In the genomic region with DNA sequence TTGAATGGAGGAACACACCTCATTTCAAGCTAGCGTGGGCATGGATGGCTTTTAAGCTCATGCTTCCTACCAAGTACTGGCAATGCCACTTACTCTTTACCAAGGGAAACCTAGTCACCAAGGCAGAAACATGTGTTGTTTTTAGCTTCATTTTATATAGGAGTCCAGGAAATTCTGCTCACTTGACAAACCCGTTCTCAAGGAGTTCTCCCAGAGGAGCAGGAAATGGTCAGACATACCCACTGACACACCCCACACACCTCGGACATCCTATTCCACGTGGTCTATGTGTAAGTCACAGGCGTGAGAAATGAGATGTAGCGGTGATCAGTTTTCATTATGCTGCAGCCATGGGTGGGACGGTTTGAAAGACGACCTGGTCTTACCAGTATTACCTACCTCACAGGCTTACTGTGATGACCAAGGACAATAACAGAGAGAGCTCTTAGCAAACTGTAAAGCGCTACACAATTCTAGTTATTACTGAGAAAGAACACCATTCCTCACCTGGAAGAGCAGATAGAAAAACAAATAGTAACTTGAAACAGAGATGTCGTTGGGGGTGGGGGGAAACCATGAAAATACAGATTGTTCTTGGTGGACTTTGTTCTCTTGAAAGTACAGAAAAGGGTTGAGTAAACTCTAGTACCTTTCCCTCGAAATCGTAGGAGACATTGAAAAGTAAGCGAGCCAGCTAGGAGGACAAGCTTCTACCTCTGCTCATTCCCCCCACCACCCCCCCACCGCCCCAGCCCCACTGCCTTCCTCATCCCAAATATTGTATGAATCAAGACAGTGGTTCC, we compare ENCODE assay signal across 1 cellular context.
A peak's percentile ranks its signal among the peaks of the same experiment; 100 is the strongest.
TF ChIP-seq lines count a peak whose summit lies in the region.

No MANE protein-coding gene starts in this region.

TF ChIP-seq in HepG2, 621 proteins besides CTCF, POLR2A, EP300 and RAD21 (continued from another document and continues in another):
- TF ChIP-seq, protein P1, sequence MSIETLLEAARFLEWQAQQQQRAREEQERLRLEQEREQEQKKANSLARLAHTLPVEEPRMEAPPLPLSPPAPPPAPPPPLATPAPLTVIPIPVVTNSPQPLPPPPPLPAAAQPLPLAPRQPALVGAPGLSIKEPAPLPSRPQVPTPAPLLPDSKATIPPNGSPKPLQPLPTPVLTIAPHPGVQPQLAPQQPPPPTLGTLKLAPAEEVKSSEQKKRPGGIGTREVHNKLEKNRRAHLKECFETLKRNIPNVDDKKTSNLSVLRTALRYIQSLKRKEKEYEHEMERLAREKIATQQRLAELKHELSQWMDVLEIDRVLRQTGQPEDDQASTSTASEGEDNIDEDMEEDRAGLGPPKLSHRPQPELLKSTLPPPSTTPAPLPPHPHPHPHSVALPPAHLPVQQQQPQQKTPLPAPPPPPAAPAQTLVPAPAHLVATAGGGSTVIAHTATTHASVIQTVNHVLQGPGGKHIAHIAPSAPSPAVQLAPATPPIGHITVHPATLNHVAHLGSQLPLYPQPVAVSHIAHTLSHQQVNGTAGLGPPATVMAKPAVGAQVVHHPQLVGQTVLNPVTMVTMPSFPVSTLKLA (IDR thresholded peaks at IDR 0.05), result peak; percentile 31
- no peak for TF ChIP-seq FOXM1 (CRISPR knock-in tag; IDR thresholded peaks at IDR 0.05)
- TF ChIP-seq, protein P2, sequence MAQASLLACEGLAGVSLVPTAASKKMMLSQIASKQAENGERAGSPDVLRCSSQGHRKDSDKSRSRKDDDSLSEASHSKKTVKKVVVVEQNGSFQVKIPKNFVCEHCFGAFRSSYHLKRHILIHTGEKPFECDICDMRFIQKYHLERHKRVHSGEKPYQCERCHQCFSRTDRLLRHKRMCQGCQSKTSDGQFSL (CRISPR knock-in tag; IDR thresholded peaks at IDR 0.05), result peak; percentile 58; the same call in 1 of the 2 replicates
- 0 out of 2 replicates have a peak, but pooled peaks have one; percentile 22 for TF ChIP-seq ZNF501 (CRISPR knock-in tag; IDR thresholded peaks at IDR 0.05)
- peak; percentile 50; the same call in 1 of the 2 replicates for TF ChIP-seq RCOR2 (CRISPR knock-in tag; IDR thresholded peaks at IDR 0.05)
- TF ChIP-seq, protein P3, sequence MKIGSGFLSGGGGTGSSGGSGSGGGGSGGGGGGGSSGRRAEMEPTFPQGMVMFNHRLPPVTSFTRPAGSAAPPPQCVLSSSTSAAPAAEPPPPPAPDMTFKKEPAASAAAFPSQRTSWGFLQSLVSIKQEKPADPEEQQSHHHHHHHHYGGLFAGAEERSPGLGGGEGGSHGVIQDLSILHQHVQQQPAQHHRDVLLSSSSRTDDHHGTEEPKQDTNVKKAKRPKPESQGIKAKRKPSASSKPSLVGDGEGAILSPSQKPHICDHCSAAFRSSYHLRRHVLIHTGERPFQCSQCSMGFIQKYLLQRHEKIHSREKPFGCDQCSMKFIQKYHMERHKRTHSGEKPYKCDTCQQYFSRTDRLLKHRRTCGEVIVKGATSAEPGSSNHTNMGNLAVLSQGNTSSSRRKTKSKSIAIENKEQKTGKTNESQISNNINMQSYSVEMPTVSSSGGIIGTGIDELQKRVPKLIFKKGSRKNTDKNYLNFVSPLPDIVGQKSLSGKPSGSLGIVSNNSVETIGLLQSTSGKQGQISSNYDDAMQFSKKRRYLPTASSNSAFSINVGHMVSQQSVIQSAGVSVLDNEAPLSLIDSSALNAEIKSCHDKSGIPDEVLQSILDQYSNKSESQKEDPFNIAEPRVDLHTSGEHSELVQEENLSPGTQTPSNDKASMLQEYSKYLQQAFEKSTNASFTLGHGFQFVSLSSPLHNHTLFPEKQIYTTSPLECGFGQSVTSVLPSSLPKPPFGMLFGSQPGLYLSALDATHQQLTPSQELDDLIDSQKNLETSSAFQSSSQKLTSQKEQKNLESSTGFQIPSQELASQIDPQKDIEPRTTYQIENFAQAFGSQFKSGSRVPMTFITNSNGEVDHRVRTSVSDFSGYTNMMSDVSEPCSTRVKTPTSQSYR (CRISPR knock-in tag; IDR thresholded peaks at IDR 0.05; ENCODE audit: borderline replicate concordance), result peak; percentile 95
- TF ChIP-seq, protein P4, sequence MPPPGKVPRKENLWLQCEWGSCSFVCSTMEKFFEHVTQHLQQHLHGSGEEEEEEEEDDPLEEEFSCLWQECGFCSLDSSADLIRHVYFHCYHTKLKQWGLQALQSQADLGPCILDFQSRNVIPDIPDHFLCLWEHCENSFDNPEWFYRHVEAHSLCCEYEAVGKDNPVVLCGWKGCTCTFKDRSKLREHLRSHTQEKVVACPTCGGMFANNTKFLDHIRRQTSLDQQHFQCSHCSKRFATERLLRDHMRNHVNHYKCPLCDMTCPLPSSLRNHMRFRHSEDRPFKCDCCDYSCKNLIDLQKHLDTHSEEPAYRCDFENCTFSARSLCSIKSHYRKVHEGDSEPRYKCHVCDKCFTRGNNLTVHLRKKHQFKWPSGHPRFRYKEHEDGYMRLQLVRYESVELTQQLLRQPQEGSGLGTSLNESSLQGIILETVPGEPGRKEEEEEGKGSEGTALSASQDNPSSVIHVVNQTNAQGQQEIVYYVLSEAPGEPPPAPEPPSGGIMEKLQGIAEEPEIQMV (CRISPR knock-in tag; IDR thresholded peaks at IDR 0.05; ENCODE audit: low read depth), result 0 out of 2 replicates have a peak, but pooled peaks have one; percentile 36
- TF ChIP-seq CEBPG (CRISPR knock-in tag; IDR thresholded peaks at IDR 0.05), result peak; percentile 43; the same call in 1 of the 2 replicates
- peak; percentile 58 for TF ChIP-seq KAT8 (CRISPR knock-in tag; IDR thresholded peaks at IDR 0.05)
- TF ChIP-seq, protein P5, sequence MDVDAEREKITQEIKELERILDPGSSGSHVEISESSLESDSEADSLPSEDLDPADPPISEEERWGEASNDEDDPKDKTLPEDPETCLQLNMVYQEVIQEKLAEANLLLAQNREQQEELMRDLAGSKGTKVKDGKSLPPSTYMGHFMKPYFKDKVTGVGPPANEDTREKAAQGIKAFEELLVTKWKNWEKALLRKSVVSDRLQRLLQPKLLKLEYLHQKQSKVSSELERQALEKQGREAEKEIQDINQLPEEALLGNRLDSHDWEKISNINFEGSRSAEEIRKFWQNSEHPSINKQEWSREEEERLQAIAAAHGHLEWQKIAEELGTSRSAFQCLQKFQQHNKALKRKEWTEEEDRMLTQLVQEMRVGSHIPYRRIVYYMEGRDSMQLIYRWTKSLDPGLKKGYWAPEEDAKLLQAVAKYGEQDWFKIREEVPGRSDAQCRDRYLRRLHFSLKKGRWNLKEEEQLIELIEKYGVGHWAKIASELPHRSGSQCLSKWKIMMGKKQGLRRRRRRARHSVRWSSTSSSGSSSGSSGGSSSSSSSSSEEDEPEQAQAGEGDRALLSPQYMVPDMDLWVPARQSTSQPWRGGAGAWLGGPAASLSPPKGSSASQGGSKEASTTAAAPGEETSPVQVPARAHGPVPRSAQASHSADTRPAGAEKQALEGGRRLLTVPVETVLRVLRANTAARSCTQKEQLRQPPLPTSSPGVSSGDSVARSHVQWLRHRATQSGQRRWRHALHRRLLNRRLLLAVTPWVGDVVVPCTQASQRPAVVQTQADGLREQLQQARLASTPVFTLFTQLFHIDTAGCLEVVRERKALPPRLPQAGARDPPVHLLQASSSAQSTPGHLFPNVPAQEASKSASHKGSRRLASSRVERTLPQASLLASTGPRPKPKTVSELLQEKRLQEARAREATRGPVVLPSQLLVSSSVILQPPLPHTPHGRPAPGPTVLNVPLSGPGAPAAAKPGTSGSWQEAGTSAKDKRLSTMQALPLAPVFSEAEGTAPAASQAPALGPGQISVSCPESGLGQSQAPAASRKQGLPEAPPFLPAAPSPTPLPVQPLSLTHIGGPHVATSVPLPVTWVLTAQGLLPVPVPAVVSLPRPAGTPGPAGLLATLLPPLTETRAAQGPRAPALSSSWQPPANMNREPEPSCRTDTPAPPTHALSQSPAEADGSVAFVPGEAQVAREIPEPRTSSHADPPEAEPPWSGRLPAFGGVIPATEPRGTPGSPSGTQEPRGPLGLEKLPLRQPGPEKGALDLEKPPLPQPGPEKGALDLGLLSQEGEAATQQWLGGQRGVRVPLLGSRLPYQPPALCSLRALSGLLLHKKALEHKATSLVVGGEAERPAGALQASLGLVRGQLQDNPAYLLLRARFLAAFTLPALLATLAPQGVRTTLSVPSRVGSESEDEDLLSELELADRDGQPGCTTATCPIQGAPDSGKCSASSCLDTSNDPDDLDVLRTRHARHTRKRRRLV (CRISPR knock-in tag; IDR thresholded peaks at IDR 0.05), result peak; percentile 60
- peak; percentile 69; the same call in 1 of the 2 replicates for TF ChIP-seq PHF21A (CRISPR knock-in tag; IDR thresholded peaks at IDR 0.05)
- TF ChIP-seq, protein P6, sequence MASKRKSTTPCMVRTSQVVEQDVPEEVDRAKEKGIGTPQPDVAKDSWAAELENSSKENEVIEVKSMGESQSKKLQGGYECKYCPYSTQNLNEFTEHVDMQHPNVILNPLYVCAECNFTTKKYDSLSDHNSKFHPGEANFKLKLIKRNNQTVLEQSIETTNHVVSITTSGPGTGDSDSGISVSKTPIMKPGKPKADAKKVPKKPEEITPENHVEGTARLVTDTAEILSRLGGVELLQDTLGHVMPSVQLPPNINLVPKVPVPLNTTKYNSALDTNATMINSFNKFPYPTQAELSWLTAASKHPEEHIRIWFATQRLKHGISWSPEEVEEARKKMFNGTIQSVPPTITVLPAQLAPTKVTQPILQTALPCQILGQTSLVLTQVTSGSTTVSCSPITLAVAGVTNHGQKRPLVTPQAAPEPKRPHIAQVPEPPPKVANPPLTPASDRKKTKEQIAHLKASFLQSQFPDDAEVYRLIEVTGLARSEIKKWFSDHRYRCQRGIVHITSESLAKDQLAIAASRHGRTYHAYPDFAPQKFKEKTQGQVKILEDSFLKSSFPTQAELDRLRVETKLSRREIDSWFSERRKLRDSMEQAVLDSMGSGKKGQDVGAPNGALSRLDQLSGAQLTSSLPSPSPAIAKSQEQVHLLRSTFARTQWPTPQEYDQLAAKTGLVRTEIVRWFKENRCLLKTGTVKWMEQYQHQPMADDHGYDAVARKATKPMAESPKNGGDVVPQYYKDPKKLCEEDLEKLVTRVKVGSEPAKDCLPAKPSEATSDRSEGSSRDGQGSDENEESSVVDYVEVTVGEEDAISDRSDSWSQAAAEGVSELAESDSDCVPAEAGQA (IDR thresholded peaks at IDR 0.05; ENCODE audit: low read depth), result no peak; the same call in 1 of the 2 replicates
- TF ChIP-seq, protein P6 (CRISPR knock-in tag; IDR thresholded peaks at IDR 0.05; ENCODE audit: borderline replicate concordance), result no peak
- 0 out of 2 replicates have a peak, but pooled peaks have one; percentile 34 for TF ChIP-seq SP4 (CRISPR knock-in tag; IDR thresholded peaks at IDR 0.05)
- TF ChIP-seq GTF3A (CRISPR knock-in tag; conservative IDR thresholded peaks at IDR 0.05), result 0 out of 2 replicates have a peak, but pooled peaks have one; percentile 47
- TF ChIP-seq BRD4 (CRISPR knock-in tag; IDR thresholded peaks at IDR 0.05), result no peak
- TF ChIP-seq HNF4A (CRISPR knock-in tag; IDR thresholded peaks at IDR 0.05), result peak; percentile 87
- TF ChIP-seq PHF20 (CRISPR knock-in tag; IDR thresholded peaks at IDR 0.05), result peak; percentile 49; the same call in 1 of the 2 replicates
- TF ChIP-seq SIX1 (CRISPR knock-in tag; IDR thresholded peaks at IDR 0.05; ENCODE audit: borderline replicate concordance), result peak; percentile 82
- TF ChIP-seq, protein P7, sequence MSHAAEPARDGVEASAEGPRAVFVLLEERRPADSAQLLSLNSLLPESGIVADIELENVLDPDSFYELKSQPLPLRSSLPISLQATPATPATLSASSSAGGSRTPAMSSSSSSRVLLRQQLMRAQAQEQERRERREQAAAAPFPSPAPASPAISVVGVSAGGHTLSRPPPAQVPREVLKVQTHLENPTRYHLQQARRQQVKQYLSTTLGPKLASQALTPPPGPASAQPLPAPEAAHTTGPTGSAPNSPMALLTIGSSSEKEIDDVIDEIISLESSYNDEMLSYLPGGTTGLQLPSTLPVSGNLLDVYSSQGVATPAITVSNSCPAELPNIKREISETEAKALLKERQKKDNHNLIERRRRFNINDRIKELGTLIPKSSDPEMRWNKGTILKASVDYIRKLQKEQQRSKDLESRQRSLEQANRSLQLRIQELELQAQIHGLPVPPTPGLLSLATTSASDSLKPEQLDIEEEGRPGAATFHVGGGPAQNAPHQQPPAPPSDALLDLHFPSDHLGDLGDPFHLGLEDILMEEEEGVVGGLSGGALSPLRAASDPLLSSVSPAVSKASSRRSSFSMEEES (CRISPR knock-in tag; IDR thresholded peaks at IDR 0.05), result 0 out of 2 replicates have a peak, but pooled peaks have one; percentile 16
- 0 out of 2 replicates have a peak, but pooled peaks have one; percentile 55 for TF ChIP-seq ZZZ3 (CRISPR knock-in tag; IDR thresholded peaks at IDR 0.05; ENCODE audit: borderline replicate concordance)
- 0 out of 2 replicates have a peak, but pooled peaks have one; percentile 55 for TF ChIP-seq ZNF678 (CRISPR knock-in tag; IDR thresholded peaks at IDR 0.05)
- TF ChIP-seq, protein P8, sequence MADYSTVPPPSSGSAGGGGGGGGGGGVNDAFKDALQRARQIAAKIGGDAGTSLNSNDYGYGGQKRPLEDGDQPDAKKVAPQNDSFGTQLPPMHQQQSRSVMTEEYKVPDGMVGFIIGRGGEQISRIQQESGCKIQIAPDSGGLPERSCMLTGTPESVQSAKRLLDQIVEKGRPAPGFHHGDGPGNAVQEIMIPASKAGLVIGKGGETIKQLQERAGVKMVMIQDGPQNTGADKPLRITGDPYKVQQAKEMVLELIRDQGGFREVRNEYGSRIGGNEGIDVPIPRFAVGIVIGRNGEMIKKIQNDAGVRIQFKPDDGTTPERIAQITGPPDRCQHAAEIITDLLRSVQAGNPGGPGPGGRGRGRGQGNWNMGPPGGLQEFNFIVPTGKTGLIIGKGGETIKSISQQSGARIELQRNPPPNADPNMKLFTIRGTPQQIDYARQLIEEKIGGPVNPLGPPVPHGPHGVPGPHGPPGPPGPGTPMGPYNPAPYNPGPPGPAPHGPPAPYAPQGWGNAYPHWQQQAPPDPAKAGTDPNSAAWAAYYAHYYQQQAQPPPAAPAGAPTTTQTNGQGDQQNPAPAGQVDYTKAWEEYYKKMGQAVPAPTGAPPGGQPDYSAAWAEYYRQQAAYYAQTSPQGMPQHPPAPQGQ (CRISPR knock-in tag; IDR thresholded peaks at IDR 0.05; ENCODE audit: borderline replicate concordance), result no peak
